Comparison of ENCODE assay signal across 17 cellular contexts in genomic region chr7:6403907-6404306, GRCh38. TPM values are rescaled to one million over a fixed set of nuclear protein-coding genes. Genes with fewer than 3 reads are reported as not detected.
A peak's percentile ranks its signal among the peaks of the same experiment; 100 is the strongest.
DNase-seq lines count a peak whose midpoint lies in the region; ATAC-seq, FAIRE-seq and TF ChIP-seq lines count a peak whose summit lies in the region.
"Had no signal": no experiment of that assay in that cellular context is flagged by ENCODE, and none has a peak within 500 bp of the region (broad histone marks: within the 10 kb centered on the region; RNA-seq: fewer than 3 reads in every experiment).

No MANE protein-coding gene starts in this region.

- no peaks in the 10 kb centered on the region for H3K9me1 ChIP-seq in keratinocyte (ENCODE audit: control insufficient read depth, extremely low read depth, insufficient read depth, low read length)

- H3K4me2 ChIP-seq in keratinocyte (ENCODE audit: control insufficient read depth, extremely low read depth, insufficient read depth, low read depth, low read length) = peak overlapping the region; percentile 60

- peaks cover 37% of the 10 kb centered on the region for H3K4me1 ChIP-seq in keratinocyte (ENCODE audit: control insufficient read depth, extremely low read depth, insufficient read depth, low read length)

- H3K4me1 Mint-ChIP-seq in activated CD4-positive, alpha-beta memory T cell treated with anti-CD3 and anti-CD28 coated beads, Interleukin-2, amount 10 ng/mL, durations not matched to agents 7 days and 5 days = peaks cover 10% of the 10 kb centered on the region
- no peaks in the 10 kb centered on the region for H3K4me1 Mint-ChIP-seq in activated CD4-positive, alpha-beta memory T cell treated with anti-CD3 and anti-CD28 coated beads for 36 hours (ENCODE audit: low read depth)
- H3K4me1 Mint-ChIP-seq in WTC11 = peaks cover 3% of the 10 kb centered on the region
- peaks cover 6% of the 10 kb centered on the region for H3K4me1 Mint-ChIP-seq in stimulated activated naive CD8-positive, alpha-beta T cell treated with anti-CD3 and anti-CD28 coated beads, Interleukin-15, amount 100 ng/mL, for 72 hours
- H3K4me1 Mint-ChIP-seq in T-helper 17 cell = peaks cover 10% of the 10 kb centered on the region

- H4K20me1 ChIP-seq in keratinocyte (ENCODE audit: control insufficient read depth, extremely low read depth, insufficient read depth, low read length) = peaks cover 13% of the 10 kb centered on the region

- no peaks in the 10 kb centered on the region for H3K27me3 ChIP-seq in keratinocyte (ENCODE audit: control insufficient read depth, extremely low read depth, insufficient read depth, low read length)
- H3K27me3 ChIP-seq: Peyer's patch, right atrium auricular region had no signal

- H2AFZ ChIP-seq in keratinocyte (ENCODE audit: control insufficient read depth, low read length) = no peak overlapping the region
- H2AFZ ChIP-seq: GM23248 had no signal

- H3K9me3 ChIP-seq in keratinocyte (ENCODE audit: control insufficient read depth, low read depth, low read length) (no peaks in the 10 kb centered on the region), T-helper 17 cell (ENCODE audit: control insufficient read depth, low read length, poor library complexity, severe bottlenecking) (no peaks in the 10 kb centered on the region)
- H3K9me3 ChIP-seq: Peyer's patch, right atrium auricular region had no signal

- no peak for DNase-seq in activated CD4-positive, alpha-beta memory T cell treated with anti-CD3 and anti-CD28 coated beads, Interleukin-2, amount 10 ng/mL, durations not matched to agents 7 days and 5 days
- no peak for DNase-seq in activated CD4-positive, alpha-beta memory T cell treated with anti-CD3 and anti-CD28 coated beads for 36 hours
- DNase-seq in WTC11 (ENCODE audit: low spot score) (no peak), keratinocyte (ENCODE audit: low read depth, low spot score) (peak; percentile 68), T-helper 17 cell (no peak)
- no peak for DNase-seq in stimulated activated naive CD8-positive, alpha-beta T cell treated with anti-CD3 and anti-CD28 coated beads, Interleukin-15, amount 100 ng/mL, for 72 hours
- DNase-seq: activated CD4-positive, alpha-beta T cell treated with anti-CD3 and anti-CD28 coated beads for 1 hour; activated T-cell treated with anti-CD3 and anti-CD28 coated beads, Interleukin-2, amount 50 U/mL, for 4 hours; GM23248; head of caudate nucleus; KG1; NCI-H510A; Peyer's patch; stimulated activated CD4-positive, alpha-beta T cell treated with anti-CD3 and anti-CD28 coated beads, Interleukin-4, amount 100 ng/mL, for 1 hour had no signal

- peaks cover 26 to 45% of the 10 kb centered on the region in 2 experiments for H3K36me3 ChIP-seq in keratinocyte (ENCODE audit: control insufficient read depth in 2 of 2, extremely low read depth in 1 of 2, insufficient read depth in 2 of 2, low read length in 2 of 2)

- H3K36me3 Mint-ChIP-seq in activated CD4-positive, alpha-beta memory T cell treated with anti-CD3 and anti-CD28 coated beads, Interleukin-2, amount 10 ng/mL, durations not matched to agents 7 days and 5 days (ENCODE audit: low read depth) = peaks cover 63% of the 10 kb centered on the region
- H3K36me3 Mint-ChIP-seq in activated CD4-positive, alpha-beta memory T cell treated with anti-CD3 and anti-CD28 coated beads for 36 hours = peaks cover 46% of the 10 kb centered on the region
- H3K36me3 Mint-ChIP-seq in WTC11 = peaks cover 55% of the 10 kb centered on the region
- H3K36me3 Mint-ChIP-seq in T-helper 17 cell (ENCODE audit: low read depth) = peaks cover 16% of the 10 kb centered on the region

- dilution Hi-C loops in keratinocyte (cut with MboI; ENCODE audit: extremely low pct_ligation_motif_present, low sequenced_read_pairs) = no loop called here

- peak overlapping the region; percentile 72 for H3K27ac ChIP-seq in keratinocyte (ENCODE audit: control insufficient read depth, insufficient read depth, low read length)
- H3K27ac ChIP-seq: GM23248, Peyer's patch, right atrium auricular region had no signal

- peak overlapping the region; percentile 29 for H3K27ac Mint-ChIP-seq in activated CD4-positive, alpha-beta memory T cell treated with anti-CD3 and anti-CD28 coated beads, Interleukin-2, amount 10 ng/mL, durations not matched to agents 7 days and 5 days
- H3K27ac Mint-ChIP-seq in activated CD4-positive, alpha-beta memory T cell treated with anti-CD3 and anti-CD28 coated beads for 36 hours = no peak overlapping the region
- H3K27ac Mint-ChIP-seq in WTC11 (peak overlapping the region; percentile 92), T-helper 17 cell (no peak overlapping the region)
- H3K27ac Mint-ChIP-seq in stimulated activated naive CD8-positive, alpha-beta T cell treated with anti-CD3 and anti-CD28 coated beads, Interleukin-15, amount 100 ng/mL, for 72 hours = peak overlapping the region; percentile 5 to 25

- CTCF ChIA-PET in activated CD4-positive, alpha-beta memory T cell treated with anti-CD3 and anti-CD28 coated beads, Interleukin-2, amount 10 ng/mL, durations not matched to agents 7 days and 5 days (lab: Charles Lee) = no interaction called here
- CTCF ChIA-PET in activated CD4-positive, alpha-beta memory T cell treated with anti-CD3 and anti-CD28 coated beads for 36 hours (lab: Charles Lee) = no interaction called here
- CTCF ChIA-PET in WTC11 (lab: Charles Lee) = no interaction called here

- intact Hi-C loops in activated CD4-positive, alpha-beta memory T cell treated with anti-CD3 and anti-CD28 coated beads for 36 hours (cut with micrococcal nuclease) = no loop called here

- peak overlapping the region; percentile 39 for H3K9ac ChIP-seq in keratinocyte (ENCODE audit: control insufficient read depth, extremely low read depth, insufficient read depth, low read length)
- H3K9ac ChIP-seq: GM23248 had no signal

- H3K4me3 ChIP-seq in keratinocyte (ENCODE audit: control insufficient read depth in 2 of 3, extremely low read depth in 1 of 3, insufficient read depth in 2 of 3, low read depth in 1 of 3, low read length in 3 of 3) = peak overlapping the region in 1 of 3 experiments; percentile 18
- H3K4me3 ChIP-seq: GM23248, Peyer's patch, right atrium auricular region had no signal

- no peak for ATAC-seq in WTC11
- ATAC-seq in stimulated activated naive CD8-positive, alpha-beta T cell treated with anti-CD3 and anti-CD28 coated beads, Interleukin-15, amount 100 ng/mL, for 72 hours = no peak
- ATAC-seq in HG02852 (IDR thresholded peaks at IDR 0.05; ENCODE audit: unreplicated experiment) = no peak
- ATAC-seq in T-helper 17 cell = no peak
- ATAC-seq in HG03469 (IDR thresholded peaks at IDR 0.05; ENCODE audit: unreplicated experiment) = no peak
- ATAC-seq: activated T-cell treated with anti-CD3 and anti-CD28 coated beads, Interleukin-2, amount 50 U/mL, for 4 hours had no signal

- no peaks in the 10 kb centered on the region for H3K27me3 Mint-ChIP-seq in activated CD4-positive, alpha-beta memory T cell treated with anti-CD3 and anti-CD28 coated beads, Interleukin-2, amount 10 ng/mL, durations not matched to agents 7 days and 5 days
- no peaks in the 10 kb centered on the region for H3K27me3 Mint-ChIP-seq in activated CD4-positive, alpha-beta memory T cell treated with anti-CD3 and anti-CD28 coated beads for 36 hours
- H3K27me3 Mint-ChIP-seq in WTC11 (ENCODE audit: low read depth) (no peaks in the 10 kb centered on the region), T-helper 17 cell (no peaks in the 10 kb centered on the region)
- H3K27me3 Mint-ChIP-seq in stimulated activated naive CD8-positive, alpha-beta T cell treated with anti-CD3 and anti-CD28 coated beads, Interleukin-15, amount 100 ng/mL, for 72 hours = no peaks in the 10 kb centered on the region

- TF ChIP-seq CTCF in WTC11 (IDR thresholded peaks at IDR 0.05) (no peak), keratinocyte (optimal IDR thresholded peaks at IDR 0.05 in 1 of 3, IDR thresholded peaks at IDR 0.05 in 1 of 3, conservative IDR thresholded peaks at IDR 0.05 in 1 of 3; ENCODE audit: extremely low read depth in 1 of 3, insufficient read depth in 2 of 3, low read length in 3 of 3) (peak in 1 of 3 experiments; percentile 51)

- H3K9me3 Mint-ChIP-seq in activated CD4-positive, alpha-beta memory T cell treated with anti-CD3 and anti-CD28 coated beads, Interleukin-2, amount 10 ng/mL, durations not matched to agents 7 days and 5 days = no peaks in the 10 kb centered on the region
- no peaks in the 10 kb centered on the region for H3K9me3 Mint-ChIP-seq in activated CD4-positive, alpha-beta memory T cell treated with anti-CD3 and anti-CD28 coated beads for 36 hours
- H3K9me3 Mint-ChIP-seq in WTC11 = no peaks in the 10 kb centered on the region
- no peaks in the 10 kb centered on the region for H3K9me3 Mint-ChIP-seq in stimulated activated naive CD8-positive, alpha-beta T cell treated with anti-CD3 and anti-CD28 coated beads, Interleukin-15, amount 100 ng/mL, for 72 hours
- H3K9me3 Mint-ChIP-seq: activated T-cell treated with anti-CD3 and anti-CD28 coated beads, Interleukin-2, amount 50 U/mL, for 4 hours had no signal

- POLR2A ChIA-PET in activated CD4-positive, alpha-beta memory T cell treated with anti-CD3 and anti-CD28 coated beads, Interleukin-2, amount 10 ng/mL, durations not matched to agents 7 days and 5 days (lab: Charles Lee) = no interaction called here
- POLR2A ChIA-PET in activated CD4-positive, alpha-beta memory T cell treated with anti-CD3 and anti-CD28 coated beads for 36 hours (lab: Charles Lee) = no interaction called here
- POLR2A ChIA-PET in WTC11 (lab: Charles Lee) = no interaction called here

- H3K79me2 ChIP-seq in keratinocyte (ENCODE audit: control insufficient read depth, insufficient read depth, low read length) = peaks cover 38% of the 10 kb centered on the region

- peak; percentile 81 for FAIRE-seq in keratinocyte (lab: Jason Lieb, UNC)

- no peak overlapping the region for H3K4me3 Mint-ChIP-seq in activated CD4-positive, alpha-beta memory T cell treated with anti-CD3 and anti-CD28 coated beads, Interleukin-2, amount 10 ng/mL, durations not matched to agents 7 days and 5 days
- H3K4me3 Mint-ChIP-seq in activated CD4-positive, alpha-beta memory T cell treated with anti-CD3 and anti-CD28 coated beads for 36 hours = no peak overlapping the region
- H3K4me3 Mint-ChIP-seq in WTC11 = no peak overlapping the region
- no peak overlapping the region for H3K4me3 Mint-ChIP-seq in stimulated activated naive CD8-positive, alpha-beta T cell treated with anti-CD3 and anti-CD28 coated beads, Interleukin-15, amount 100 ng/mL, for 72 hours
- H3K4me3 Mint-ChIP-seq in T-helper 17 cell = no peak overlapping the region
- H3K4me3 Mint-ChIP-seq: activated T-cell treated with anti-CD3 and anti-CD28 coated beads, Interleukin-2, amount 50 U/mL, for 4 hours had no signal

RNA-seq across cellular contexts. Expression of gene RAC1, which starts 29.6 kb away (rescaled TPM):
- 100 to 1,000 TPM; 153 to 155 TPM for total RNA-seq in activated CD4-positive, alpha-beta memory T cell treated with anti-CD3 and anti-CD28 coated beads, Interleukin-2, amount 10 ng/mL, durations not matched to agents 7 days and 5 days
- total RNA-seq in activated CD4-positive, alpha-beta memory T cell treated with anti-CD3 and anti-CD28 coated beads for 36 hours = 100 to 1,000 TPM; 188 to 196 TPM
- total RNA-seq in WTC11 (2021) (260 to 281 TPM (median 260 TPM) in 3 replicates), T-helper 17 cell (10 to 100 TPM; 62.2 to 69.4 TPM)
- polyA plus RNA-seq in keratinocyte = 346 to 659 TPM (median 493 TPM) in 3 replicates
- 140 TPM for polyA plus RNA-seq in keratinocyte (2011; ENCODE audit: low read depth)
- polyA plus RNA-seq in keratinocyte (2011; cell fraction: cytosol; rRNA removed) = 508 and 578 TPM in 2 replicates
- 330 and 385 TPM in 2 replicates for polyA plus RNA-seq in keratinocyte (2011; cell fraction: nucleus; rRNA removed)
- polyA plus RNA-seq in keratinocyte (2012; ENCODE audit: low replicate concordance) = 351 and 430 TPM in 2 replicates
- 134 to 352 TPM (median 344 TPM) in 3 replicates for polyA minus RNA-seq in keratinocyte
- polyA minus RNA-seq in keratinocyte (2011; cell fraction: cytosol; rRNA and poly(A)+ RNA removed) = 249 TPM
- 49.1 and 95.7 TPM in 2 replicates for polyA minus RNA-seq in keratinocyte (2011; cell fraction: nucleus; rRNA and poly(A)+ RNA removed)

RNA-seq across cellular contexts. Expression of gene DAGLB, which starts 43.8 kb away (rescaled TPM):
- total RNA-seq in activated CD4-positive, alpha-beta memory T cell treated with anti-CD3 and anti-CD28 coated beads, Interleukin-2, amount 10 ng/mL, durations not matched to agents 7 days and 5 days = 10 to 100 TPM; 15.7 to 16.5 TPM
- 10 to 100 TPM; 12.8 to 13.6 TPM for total RNA-seq in activated CD4-positive, alpha-beta memory T cell treated with anti-CD3 and anti-CD28 coated beads for 36 hours
- total RNA-seq in WTC11 (2021) (32.7 to 38.7 TPM (median 33.6 TPM) in 3 replicates), T-helper 17 cell (10 to 100 TPM; 19.6 to 26.8 TPM)
- 15.5 to 29.7 TPM (median 20.8 TPM) in 3 replicates for polyA plus RNA-seq in keratinocyte
- polyA plus RNA-seq in keratinocyte (2011; ENCODE audit: low read depth) = 24.8 TPM
- polyA plus RNA-seq in keratinocyte (2011; cell fraction: cytosol; rRNA removed) = 7.7 and 7.9 TPM in 2 replicates
- polyA plus RNA-seq in keratinocyte (2011; cell fraction: nucleus; rRNA removed) = 59.6 and 61.5 TPM in 2 replicates
- polyA plus RNA-seq in keratinocyte (2012; ENCODE audit: low replicate concordance) = 13.1 and 32.3 TPM in 2 replicates
- 34.8 to 51.1 TPM (median 41.2 TPM) in 3 replicates for polyA minus RNA-seq in keratinocyte
- polyA minus RNA-seq in keratinocyte (2011; cell fraction: cytosol; rRNA and poly(A)+ RNA removed) = 20.7 TPM
- 53.1 and 91.4 TPM in 2 replicates for polyA minus RNA-seq in keratinocyte (2011; cell fraction: nucleus; rRNA and poly(A)+ RNA removed)

RNA-seq across cellular contexts. Expression of gene FAM220A, which starts 55.1 kb away (rescaled TPM):
- 10 to 100 TPM in 1 of 2 experiments, 1 to 10 TPM in 1; 9.0 to 10.6 TPM for total RNA-seq in activated CD4-positive, alpha-beta memory T cell treated with anti-CD3 and anti-CD28 coated beads, Interleukin-2, amount 10 ng/mL, durations not matched to agents 7 days and 5 days
- 10 to 100 TPM in 1 of 2 experiments, 1 to 10 TPM in 1; 9.5 to 13.2 TPM for total RNA-seq in activated CD4-positive, alpha-beta memory T cell treated with anti-CD3 and anti-CD28 coated beads for 36 hours
- total RNA-seq in WTC11 (2021) = 20.0 to 22.5 TPM (median 21.6 TPM) in 3 replicates
- 11.5 to 17.2 TPM (median 16.8 TPM) in 3 replicates for polyA plus RNA-seq in keratinocyte
- polyA plus RNA-seq in keratinocyte (2011; ENCODE audit: low read depth) = 10.2 TPM
- 15.1 and 25.3 TPM in 2 replicates for polyA plus RNA-seq in keratinocyte (2011; cell fraction: cytosol; rRNA removed)
- 9.7 and 10.0 TPM in 2 replicates for polyA plus RNA-seq in keratinocyte (2011; cell fraction: nucleus; rRNA removed)
- polyA plus RNA-seq in keratinocyte (2012; ENCODE audit: low replicate concordance) = 9.9 and 17.8 TPM in 2 replicates
- 6.3 to 14.4 TPM (median 10.8 TPM) in 3 replicates for polyA minus RNA-seq in keratinocyte
- polyA minus RNA-seq in keratinocyte (2011; cell fraction: cytosol; rRNA and poly(A)+ RNA removed) = 49.5 TPM
- polyA minus RNA-seq in keratinocyte (2011; cell fraction: nucleus; rRNA and poly(A)+ RNA removed) = 3.6 and 4.7 TPM in 2 replicates
- 1 to 10 TPM; 6.0 to 6.2 TPM for total RNA-seq in T-helper 17 cell

Comparison
In these comparisons a context has a peak if more than half of its experiments do, and no peak if none do; other contexts are left out.
1. H3K27ac Mint-ChIP-seq: peak in activated CD4-positive, alpha-beta memory T cell treated with anti-CD3 and anti-CD28 coated beads, Interleukin-2, amount 10 ng/mL, durations not matched to agents 7 days and 5 days (single experiment), WTC11 (single experiment) and stimulated activated naive CD8-positive, alpha-beta T cell treated with anti-CD3 and anti-CD28 coated beads, Interleukin-15, amount 100 ng/mL, for 72 hours (2 of 2); none in activated CD4-positive, alpha-beta memory T cell treated with anti-CD3 and anti-CD28 coated beads for 36 hours (single experiment) and T-helper 17 cell (single experiment).